Comparison of ENCODE assay signal across 20 cellular contexts in the genomic region with DNA sequence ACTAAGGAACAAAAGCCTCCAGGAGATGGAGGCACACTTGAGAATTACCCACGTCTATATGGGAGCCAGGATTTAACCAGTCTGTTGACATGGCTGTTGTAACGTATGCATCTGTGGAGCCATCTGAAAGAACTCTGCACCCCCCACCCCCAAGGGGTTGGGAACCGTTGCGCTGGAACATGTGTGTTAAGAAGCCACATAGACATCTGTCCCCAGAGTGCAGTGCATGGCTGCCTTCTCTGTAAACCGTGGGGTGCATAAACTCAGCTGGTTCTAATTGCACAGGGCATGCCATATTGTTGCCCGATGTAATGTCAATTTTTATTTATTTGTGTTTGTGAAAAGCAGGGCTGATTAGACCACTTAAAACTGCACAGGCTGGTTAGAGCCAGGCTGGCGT.
A peak's percentile ranks its signal among the peaks of the same experiment; 100 is the strongest.
DNase-seq lines count a peak whose midpoint lies in the region; ATAC-seq and TF ChIP-seq lines count a peak whose summit lies in the region.
"Had no signal": no experiment of that assay in that cellular context is flagged by ENCODE, and none has a peak within 500 bp of the region (broad histone marks: within the 10 kb centered on the region; RNA-seq: fewer than 3 reads in every experiment).

No MANE protein-coding gene starts in this region.

- H3K36me3 Mint-ChIP-seq in glutamatergic neuron (ENCODE audit: unreplicated experiment) (no peaks in the 10 kb centered on the region), MCF 10A (ENCODE audit: insufficient read depth, unreplicated experiment) (no peaks in the 10 kb centered on the region)
- H3K36me3 Mint-ChIP-seq: stimulated activated memory B cell treated with anti-CD40 and anti-IgM and Interleukin-4, amounts not matched to agents 10 μg/mL and 1 μg/mL and 100 μg/mL, for 72 hours had no signal

- intact Hi-C loops in MCF 10A (cut with micrococcal nuclease) = no loop called here

- peak overlapping the region; percentile 18 for H3K4me3 Mint-ChIP-seq in glutamatergic neuron (ENCODE audit: unreplicated experiment)
- no peak overlapping the region for H3K4me3 Mint-ChIP-seq in MCF 10A (ENCODE audit: unreplicated experiment)
- H3K4me3 Mint-ChIP-seq: stimulated activated memory B cell treated with anti-CD40 and anti-IgM and Interleukin-4, amounts not matched to agents 10 μg/mL and 1 μg/mL and 100 μg/mL, for 72 hours had no signal

- BruUV-seq in MCF 10A (replicated peaks; lab: Mats Ljungman, UMichigan) = no TSS peak

- POLR2A ChIA-PET in MCF 10A (lab: Yijun Ruan, JAX) = no interaction called here

- peaks cover 26% of the 10 kb centered on the region for H3K4me1 Mint-ChIP-seq in glutamatergic neuron (ENCODE audit: low read depth, unreplicated experiment)
- peaks cover 6% of the 10 kb centered on the region for H3K4me1 Mint-ChIP-seq in MCF 10A (ENCODE audit: insufficient read depth, unreplicated experiment)

- ATAC-seq in omental fat pad (ENCODE audit: low FRiP score) = no peak
- ATAC-seq: Right ventricle myocardium inferior; stimulated activated memory B cell treated with anti-CD40 and anti-IgM and Interleukin-4, amounts not matched to agents 10 μg/mL and 1 μg/mL and 100 μg/mL, for 72 hours had no signal

- TF ChIP-seq CTCF in glutamatergic neuron (IDR thresholded peaks at IDR 0.05; ENCODE audit: partially characterized antibody, unreplicated experiment) (no peak), MCF 10A (IDR thresholded peaks at IDR 0.05; ENCODE audit: unreplicated experiment) (no peak), omental fat pad (IDR thresholded peaks at IDR 0.05) (no peak)

- H3K27me3 Mint-ChIP-seq in glutamatergic neuron (ENCODE audit: unreplicated experiment) (peaks cover 4% of the 10 kb centered on the region), MCF 10A (ENCODE audit: insufficient read depth, unreplicated experiment) (no peaks in the 10 kb centered on the region)

- peak overlapping the region; percentile 75 for H3K27ac Mint-ChIP-seq in glutamatergic neuron (ENCODE audit: unreplicated experiment)
- no peak overlapping the region for H3K27ac Mint-ChIP-seq in MCF 10A (ENCODE audit: low read depth, unreplicated experiment)
- H3K27ac Mint-ChIP-seq: stimulated activated memory B cell treated with anti-CD40 and anti-IgM and Interleukin-4, amounts not matched to agents 10 μg/mL and 1 μg/mL and 100 μg/mL, for 72 hours had no signal

- peak; percentile 10 for DNase-seq in NCI-H82 (lab: John Stamatoyannopoulos, UW)
- no peak for DNase-seq in NCI-H82 treated with DMSO at 0.1 percent for 48 hours (lab: John Stamatoyannopoulos, UW; ENCODE audit: unreplicated experiment)
- peak; percentile 94 for DNase-seq in NCI-H69 (lab: John Stamatoyannopoulos, UW)
- peak; percentile 53 for DNase-seq in glutamatergic neuron
- DNase-seq in epidermal melanocyte (ENCODE audit: insufficient read length, low spot score) = no peak
- no peak for DNase-seq in activated CD4-positive, alpha-beta T cell treated with anti-CD3 and anti-CD28 coated beads for 4 hours
- no peak for DNase-seq in MCF 10A (ENCODE audit: unreplicated experiment)
- no peak for DNase-seq in omental fat pad (ENCODE audit: low spot score)
- DNase-seq: activated CD4-positive, alpha-beta T cell treated with anti-CD3 and anti-CD28 coated beads for 1 hour; Caco-2; cortex of kidney; HCEC 1CT; kidney; midbrain; NK-92 treated with Interleukin-12 subunit alpha and Interleukin-12 subunit beta, amount 100 ng/mL, for 24 hours; occipital lobe; small intestine; T-helper 2 cell had no signal

- H3K9me3 Mint-ChIP-seq in glutamatergic neuron (ENCODE audit: unreplicated experiment) = peaks cover 9% of the 10 kb centered on the region
- no peaks in the 10 kb centered on the region for H3K9me3 Mint-ChIP-seq in MCF 10A (ENCODE audit: unreplicated experiment)
- H3K9me3 Mint-ChIP-seq: stimulated activated memory B cell treated with anti-CD40 and anti-IgM and Interleukin-4, amounts not matched to agents 10 μg/mL and 1 μg/mL and 100 μg/mL, for 72 hours had no signal

- CTCF ChIA-PET in MCF 10A (lab: Yijun Ruan, JAX) = interaction anchor here (0.9 to 1.2 kb wide), 2 partner anchors 12 to 71 kb away, joined by 5 to 6 read pairs; no protein-coding TSS in a partner anchor

Comparison
In these comparisons a context has a peak if more than half of its experiments do, and no peak if none do; other contexts are left out.
1. DNase-seq: peak in NCI-H82 (single experiment), NCI-H69 (single experiment) and glutamatergic neuron (single experiment); none in NCI-H82 treated with DMSO at 0.1 percent for 48 hours (single experiment), epidermal melanocyte (single experiment), activated CD4-positive, alpha-beta T cell treated with anti-CD3 and anti-CD28 coated beads for 4 hours (0 of 2), MCF 10A (single experiment) and omental fat pad (single experiment).